8 cellular contexts compared by ENCODE assay signal in genomic region chr9:91164724-91165520, GRCh38.
DNase-seq lines count a peak whose midpoint lies in the region; ATAC-seq and TF ChIP-seq lines count a peak whose summit lies in the region.

No MANE protein-coding gene starts in this region.

- no peak for TF ChIP-seq CTCF in PC-9 (conservative IDR thresholded peaks at IDR 0.05)
- no peak for TF ChIP-seq CTCF in gastrocnemius medialis (IDR thresholded peaks at IDR 0.05 in 4 of 5, conservative IDR thresholded peaks at IDR 0.05 in 1 of 5)

- peak; percentile 41 for ATAC-seq in GM19351 (IDR thresholded peaks at IDR 0.05; ENCODE audit: unreplicated experiment)
- no peak for ATAC-seq in gastrocnemius medialis

- peaks cover 24% of the 10 kb centered on the region for H3F3A ChIP-seq in PC-9 (ENCODE audit: insufficient read depth, low read depth)

- H4K20me1 ChIP-seq in PC-9 (ENCODE audit: insufficient read depth) (no peaks in the 10 kb centered on the region), Karpas-422 (ENCODE audit: insufficient read depth, low read depth, low read length) (no peaks in the 10 kb centered on the region)

- H3K9me2 ChIP-seq in PC-9 (ENCODE audit: insufficient read depth) (no peaks in the 10 kb centered on the region), Karpas-422 (replicated peaks; ENCODE audit: insufficient read depth, low read length) (no peaks in the 10 kb centered on the region)

- H3K79me2 ChIP-seq in PC-9 (ENCODE audit: low read depth) (no peaks in the 10 kb centered on the region), Karpas-422 (ENCODE audit: low read length) (no peaks in the 10 kb centered on the region)

- H3K4me1 ChIP-seq in PC-9 (replicated peaks; ENCODE audit: insufficient read depth), result peaks cover 59% of the 10 kb centered on the region
- peaks cover 0 to 6% of the 10 kb centered on the region in 2 donors for H3K4me1 ChIP-seq in gastrocnemius medialis
- H3K4me1 ChIP-seq in Karpas-422 (ENCODE audit: low read length), result no peaks in the 10 kb centered on the region

- H3K36me3 ChIP-seq in PC-9 (ENCODE audit: low read depth), result no peaks in the 10 kb centered on the region
- H3K36me3 ChIP-seq in gastrocnemius medialis, result no peaks in the 10 kb centered on the region
- no peaks in the 10 kb centered on the region for H3K36me3 ChIP-seq in Karpas-422 (ENCODE audit: insufficient read depth, low read length)

- H3K9me3 Mint-ChIP-seq in activated T-helper 1 cell treated with anti-CD3 and anti-CD28 coated beads, Interleukin-12 subunit alpha, Interleukin-12 subunit beta, Interleukin-2, Interleukin-4 antibody, amounts not matched to agents 30 ng/mL and 10 ng/mL and 1 ng/mL, durations not matched to agents 14 hours and 24 hours and 36 hours, result peaks cover 9% of the 10 kb centered on the region

- peak overlapping the region; percentile 98 for H3K27ac Mint-ChIP-seq in activated T-helper 1 cell treated with anti-CD3 and anti-CD28 coated beads, Interleukin-12 subunit alpha, Interleukin-12 subunit beta, Interleukin-2, Interleukin-4 antibody, amounts not matched to agents 30 ng/mL and 10 ng/mL and 1 ng/mL, durations not matched to agents 14 hours and 24 hours and 36 hours

- no peaks in the 10 kb centered on the region for H3K27me3 Mint-ChIP-seq in activated T-helper 1 cell treated with anti-CD3 and anti-CD28 coated beads, Interleukin-12 subunit alpha, Interleukin-12 subunit beta, Interleukin-2, Interleukin-4 antibody, amounts not matched to agents 30 ng/mL and 10 ng/mL and 1 ng/mL, durations not matched to agents 14 hours and 24 hours and 36 hours (ENCODE audit: insufficient read depth)

- in situ Hi-C loops in gastrocnemius medialis (cut with MboI; ENCODE audit: low sequenced_read_pairs in 4 of 4), result no loop called here
- in situ Hi-C loops in G401 (cut with HindIII; ENCODE audit: low sequenced_read_pairs), result no loop called here

- POLR2A ChIA-PET in PC-9 (lab: Charles Lee; ENCODE audit: unreplicated experiment), result no interaction called here

- H3K4me3 ChIP-seq in PC-9 (no peak overlapping the region), gastrocnemius medialis (no peak overlapping the region), Karpas-422 (ENCODE audit: low read length) (no peak overlapping the region)

- H2AFZ ChIP-seq in PC-9 (no peak overlapping the region), Karpas-422 (ENCODE audit: low read length) (no peak overlapping the region)

- BruUV-seq in PC-9 (replicated peaks; lab: Mats Ljungman, UMichigan), result no TSS peak

- H3K27me3 ChIP-seq in PC-9 (ENCODE audit: insufficient read depth, low read depth) (no peaks in the 10 kb centered on the region), gastrocnemius medialis (no peaks in the 10 kb centered on the region), Karpas-422 (ENCODE audit: low read length) (no peaks in the 10 kb centered on the region)

- no peaks in the 10 kb centered on the region for H3K9me3 ChIP-seq in PC-9 (ENCODE audit: insufficient read depth, low read depth)
- H3K9me3 ChIP-seq in gastrocnemius medialis, result no peaks in the 10 kb centered on the region
- H3K9me3 ChIP-seq in Karpas-422 (ENCODE audit: low read length), result no peaks in the 10 kb centered on the region

- intact Hi-C loops in PC-9 (cut with micrococcal nuclease; ENCODE audit: unreplicated experiment), result loop anchor here (1.0 to 5.0 kb wide), 4 partner anchors 14 to 126 kb away; no protein-coding TSS in a partner anchor
- intact Hi-C loops in activated T-helper 1 cell treated with anti-CD3 and anti-CD28 coated beads, Interleukin-12 subunit alpha, Interleukin-12 subunit beta, Interleukin-2, Interleukin-4 antibody, amounts not matched to agents 30 ng/mL and 10 ng/mL and 1 ng/mL, durations not matched to agents 14 hours and 24 hours and 36 hours (cut with micrococcal nuclease), result loop anchor here (1.0 to 5.0 kb wide), 6 partner anchors 13 to 248 kb away; no protein-coding TSS in a partner anchor
- intact Hi-C loops in gastrocnemius medialis (cut with DNase I; ENCODE audit: low total_unique reads), result loop anchor here (5.0 kb wide), 1 partner anchor 43 kb away; no protein-coding TSS in a partner anchor

- TF ChIP-seq POLR2A in gastrocnemius medialis (IDR thresholded peaks at IDR 0.05), result no peak

- no peak overlapping the region for H3K9ac ChIP-seq in Karpas-422 (ENCODE audit: low read length)

- CTCF ChIA-PET in PC-9 (lab: Charles Lee), result interaction anchor here (0.6 kb wide), 1 partner anchor 65 kb away, joined by 3 read pairs; no protein-coding TSS in a partner anchor

- H3K4me2 ChIP-seq in PC-9 (peak overlapping the region; percentile 68), Karpas-422 (ENCODE audit: low read depth, low read length, poor library complexity, severe bottlenecking) (no peak overlapping the region)

- DNase-seq in PC-9 (peak; percentile 91 to 92), foreskin melanocyte (peak; percentile 86), gastrocnemius medialis (peak; percentile 38 to 47), D341Med (ENCODE audit: low spot score) (no peak), Karpas-422 (no peak), G401 (ENCODE audit: low spot score) (no peak)
- peak; percentile 74 for DNase-seq in activated T-helper 1 cell treated with anti-CD3 and anti-CD28 coated beads, Interleukin-12 subunit alpha, Interleukin-12 subunit beta, Interleukin-2, Interleukin-4 antibody, amounts not matched to agents 30 ng/mL and 10 ng/mL and 1 ng/mL, durations not matched to agents 14 hours and 24 hours and 36 hours (ENCODE audit: low spot score)

- peak overlapping the region; percentile 82 for H3K4me3 Mint-ChIP-seq in activated T-helper 1 cell treated with anti-CD3 and anti-CD28 coated beads, Interleukin-12 subunit alpha, Interleukin-12 subunit beta, Interleukin-2, Interleukin-4 antibody, amounts not matched to agents 30 ng/mL and 10 ng/mL and 1 ng/mL, durations not matched to agents 14 hours and 24 hours and 36 hours

- H3K27ac ChIP-seq in PC-9 (peak overlapping the region; percentile 51; the same call in 1 of the 2 replicates), gastrocnemius medialis (no peak overlapping the region), Karpas-422 (ENCODE audit: low read length) (no peak overlapping the region)

- H3K4me1 Mint-ChIP-seq in activated T-helper 1 cell treated with anti-CD3 and anti-CD28 coated beads, Interleukin-12 subunit alpha, Interleukin-12 subunit beta, Interleukin-2, Interleukin-4 antibody, amounts not matched to agents 30 ng/mL and 10 ng/mL and 1 ng/mL, durations not matched to agents 14 hours and 24 hours and 36 hours (ENCODE audit: low read depth), result peaks cover 62% of the 10 kb centered on the region

- peaks cover 10% of the 10 kb centered on the region for H3K36me3 Mint-ChIP-seq in activated T-helper 1 cell treated with anti-CD3 and anti-CD28 coated beads, Interleukin-12 subunit alpha, Interleukin-12 subunit beta, Interleukin-2, Interleukin-4 antibody, amounts not matched to agents 30 ng/mL and 10 ng/mL and 1 ng/mL, durations not matched to agents 14 hours and 24 hours and 36 hours (ENCODE audit: low read depth)

Comparison
In these comparisons a context has a peak if more than half of its experiments do, and no peak if none do; other contexts are left out.
1. DNase-seq: peak in PC-9 (2 of 2), activated T-helper 1 cell treated with anti-CD3 and anti-CD28 coated beads, Interleukin-12 subunit alpha, Interleukin-12 subunit beta, Interleukin-2, Interleukin-4 antibody, amounts not matched to agents 30 ng/mL and 10 ng/mL and 1 ng/mL, durations not matched to agents 14 hours and 24 hours and 36 hours (single experiment), foreskin melanocyte (single experiment) and gastrocnemius medialis (2 of 2); none in D341Med (single experiment), Karpas-422 (single experiment) and G401 (single experiment).